In the genomic region with DNA sequence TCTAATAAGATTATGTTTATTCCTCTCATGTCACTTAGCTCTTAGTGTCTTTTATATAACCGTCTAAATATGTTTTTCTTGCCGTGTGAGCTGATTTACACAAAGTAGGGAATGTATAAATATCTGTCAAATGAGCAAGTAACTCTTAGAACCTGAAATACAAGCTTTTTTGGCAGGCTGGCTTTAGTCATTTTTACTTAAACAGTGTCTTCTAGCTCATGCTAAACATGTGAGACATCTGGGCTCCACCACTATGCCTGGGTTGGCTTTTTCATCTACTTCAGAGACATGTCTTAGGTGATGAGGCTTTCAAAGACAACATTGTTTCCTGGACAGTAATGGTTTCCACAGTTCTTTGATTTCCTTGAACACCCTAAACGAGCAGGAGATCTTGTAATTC, we compare ENCODE assay signal across 17 cellular contexts.
DNase-seq lines count a peak whose midpoint lies in the region; ATAC-seq, FAIRE-seq and TF ChIP-seq lines count a peak whose summit lies in the region.
"Had no signal": no experiment of that assay in that cellular context is flagged by ENCODE, and none has a peak within 500 bp of the region (broad histone marks: within the 10 kb centered on the region; RNA-seq: fewer than 3 reads in every experiment).

No MANE protein-coding gene starts in this region.

- H3K27me3 ChIP-seq in DND-41 (ENCODE audit: insufficient read depth, low read length, poor library complexity) (no peaks in the 10 kb centered on the region), IMR-90 (ENCODE audit: control insufficient read depth, insufficient read depth, low read length) (no peaks in the 10 kb centered on the region; the same call in 1 of the 2 replicates), bronchial epithelial cell (ENCODE audit: control insufficient read depth, insufficient read depth, low read length) (no peaks in the 10 kb centered on the region), smooth muscle cell (ENCODE audit: low read depth) (no peaks in the 10 kb centered on the region)

- H3K4me1 ChIP-seq in DND-41 (ENCODE audit: insufficient read depth, low read length) (peaks cover 24% of the 10 kb centered on the region), IMR-90 (ENCODE audit: control insufficient read depth, insufficient read depth, low read length) (peaks cover 2% of the 10 kb centered on the region; the same call in 1 of the 2 replicates), smooth muscle cell (ENCODE audit: low read depth) (peaks cover 11% of the 10 kb centered on the region)

- no peak overlapping the region for H2AK9ac ChIP-seq in IMR-90 (replicated peaks; ENCODE audit: low read depth, low read length, poor library complexity)

- CTCF ChIA-PET in IMR-90 (lab: Yijun Ruan, JAX): interaction anchor here (0.9 kb wide), 1 partner anchor 15 kb away, joined by 3 read pairs; no protein-coding TSS in a partner anchor

- H3K18ac ChIP-seq in IMR-90 (ENCODE audit: low read depth, low read length): no peak overlapping the region

- no TSS peak for BruUV-seq in IMR-90 (replicated peaks; lab: Mats Ljungman, UMichigan)

- ATAC-seq in DND-41 (ENCODE audit: insufficient read depth, low read depth) (no peak), IMR-90 (ENCODE audit: low read depth) (peak; percentile 51; the same call in 1 of the 2 replicates), GM21737 (IDR thresholded peaks at IDR 0.05; ENCODE audit: unreplicated experiment) (no peak)
- ATAC-seq: HepG2 had no signal

- no peaks in the 10 kb centered on the region for H3K36me3 ChIP-seq in DND-41 (ENCODE audit: insufficient read depth, low read length)
- no peaks in the 10 kb centered on the region for H3K36me3 ChIP-seq in IMR-90 (ENCODE audit: control insufficient read depth, insufficient read depth, low read length)
- H3K36me3 ChIP-seq in bronchial epithelial cell (ENCODE audit: control insufficient read depth, insufficient read depth, low read length): no peaks in the 10 kb centered on the region
- H3K36me3 ChIP-seq in smooth muscle cell (ENCODE audit: low read depth): no peaks in the 10 kb centered on the region

- in situ Hi-C loops in IMR-90 (cut with MboI; ENCODE audit: low sequenced_read_pairs): no loop called here

- H3K23ac ChIP-seq in IMR-90 (ENCODE audit: low read depth, low read length): no peak overlapping the region

- no peak overlapping the region for H4K91ac ChIP-seq in IMR-90 (ENCODE audit: insufficient read depth, low read depth, low read length)

- H2BK120ac ChIP-seq in IMR-90 (ENCODE audit: low read depth, low read length): no peak overlapping the region

- H2BK15ac ChIP-seq in IMR-90 (ENCODE audit: low read depth, low read length): no peak overlapping the region

- no peak for TF ChIP-seq POLR2A in IMR-90 (IDR thresholded peaks at IDR 0.05; ENCODE audit: low read depth, low read length)

- H2AK5ac ChIP-seq in IMR-90 (ENCODE audit: low read depth, low read length): no peak overlapping the region

- H2BK20ac ChIP-seq in IMR-90 (ENCODE audit: low read depth, low read length): no peak overlapping the region

- no peak overlapping the region for H4K5ac ChIP-seq in IMR-90 (ENCODE audit: low read depth, low read length)

- no peak overlapping the region for H3K4me2 ChIP-seq in DND-41 (ENCODE audit: insufficient read depth, low read length)
- no peak overlapping the region for H3K4me2 ChIP-seq in IMR-90 (ENCODE audit: low read depth, low read length)
- H3K4me2 ChIP-seq in smooth muscle cell: no peak overlapping the region

- intact Hi-C loops in IMR-90 (cut with micrococcal nuclease): no loop called here

- no peak overlapping the region for H2BK5ac ChIP-seq in IMR-90 (ENCODE audit: low read depth, low read length, poor library complexity, severe bottlenecking)

- WGBS in IMR-90 (ENCODE audit: extremely low coverage in 2 of 2, insufficient read length in 1 of 2), 2 experiments: no CpG with 5 or more reads among the region's 3 CpGs
- 65% methylated on average over 3 of the region's 3 CpGs for WGBS in smooth muscle cell (ENCODE audit: low lambda C conversion rate)

- no peak overlapping the region for H4K8ac ChIP-seq in IMR-90 (ENCODE audit: low read depth in 2 of 2, low read length in 2 of 2)

- H3K56ac ChIP-seq in IMR-90 (ENCODE audit: extremely low read depth, insufficient read depth, low read length): no peak overlapping the region

- H3K4me3 ChIP-seq in DND-41 (ENCODE audit: low read depth in 1 of 2, low read length in 2 of 2) (no peak overlapping the region), IMR-90 (ENCODE audit: insufficient read depth, low read depth, low read length) (no peak overlapping the region), bronchial epithelial cell (ENCODE audit: low read depth, low read length) (no peak overlapping the region), smooth muscle cell (no peak overlapping the region)

- no peak for TF ChIP-seq CTCF in DND-41 (IDR thresholded peaks at IDR 0.05; ENCODE audit: borderline replicate concordance, extremely low read depth, low read length, poor library complexity, severe bottlenecking)
- no peak for TF ChIP-seq CTCF in IMR-90 (conservative IDR thresholded peaks at IDR 0.05; ENCODE audit: low read depth, low read length)
- no peak for TF ChIP-seq CTCF in bronchial epithelial cell (IDR thresholded peaks at IDR 0.05; ENCODE audit: insufficient read depth, low read length, severe bottlenecking)
- TF ChIP-seq CTCF in smooth muscle cell (IDR thresholded peaks at IDR 0.05; ENCODE audit: borderline replicate concordance, insufficient read depth, poor library complexity, severe bottlenecking): no peak

- no peak for TF ChIP-seq RAD21 in IMR-90 (IDR thresholded peaks at IDR 0.05; ENCODE audit: low read length)

- H2AFZ ChIP-seq in DND-41 (ENCODE audit: low read depth, low read length) (0 out of 2 replicates have a peak overlapping the region, but pooled peaks have one; percentile 26), IMR-90 (replicated peaks; ENCODE audit: low read length, poor library complexity) (no peak overlapping the region), smooth muscle cell (ENCODE audit: low read depth) (peak overlapping the region; percentile 8)

- dilution Hi-C loops in IMR-90 (cut with HindIII; ENCODE audit: low sequenced_read_pairs, unreplicated experiment): no loop called here

- no peak overlapping the region for H3K14ac ChIP-seq in IMR-90 (replicated peaks; ENCODE audit: low read depth, low read length)

- no peaks in the 10 kb centered on the region for H3K79me1 ChIP-seq in IMR-90 (ENCODE audit: low read depth in 1 of 2, low read length in 2 of 2)

- H3K4ac ChIP-seq in IMR-90 (ENCODE audit: low read depth, low read length): no peak overlapping the region

- FAIRE-seq in bronchial epithelial cell (lab: Jason Lieb, UNC): no peak
- FAIRE-seq: A204.1, GM12892, GM19239, HepG2, HTR-8/SVneo had no signal

- H3K27ac ChIP-seq in DND-41 (ENCODE audit: low read length) (no peak overlapping the region), IMR-90 (ENCODE audit: insufficient read depth, low read length) (no peak overlapping the region), smooth muscle cell (ENCODE audit: low read depth) (no peak overlapping the region)
- H3K27ac ChIP-seq: C4-2B had no signal

- H3F3A ChIP-seq in smooth muscle cell (ENCODE audit: low read depth): no peaks in the 10 kb centered on the region

- H4K20me1 ChIP-seq in DND-41 (ENCODE audit: insufficient read depth, low read length) (no peaks in the 10 kb centered on the region), IMR-90 (ENCODE audit: insufficient read depth, low read length) (no peaks in the 10 kb centered on the region), smooth muscle cell (ENCODE audit: low read depth) (no peaks in the 10 kb centered on the region)

- no peaks in the 10 kb centered on the region for H3K9me1 ChIP-seq in IMR-90 (ENCODE audit: insufficient read depth, low read length)

- no peak for DNase-seq in DND-41
- DNase-seq in IMR-90: no peak
- DNase-seq in bronchial epithelial cell (ENCODE audit: low read depth): peak; percentile 38
- no peak for DNase-seq in smooth muscle cell (lab: John Stamatoyannopoulos, UW; ENCODE audit: unreplicated experiment)
- no peak for DNase-seq in activated CD4-positive, alpha-beta T cell treated with anti-CD3 and anti-CD28 coated beads, Interleukin-2, amount 50 U/mL, for 4 hours
- DNase-seq in NOMO-1 (lab: John Stamatoyannopoulos, UW; ENCODE audit: unreplicated experiment in 2 of 2): no peak
- DNase-seq: CD4-positive, alpha-beta memory T cell; DMS153; GDM1; HCEC 1CT had no signal

- POLR2A ChIA-PET in IMR-90 (lab: Charles Lee; ENCODE audit: unreplicated experiment): interaction anchor here (0.6 kb wide), 1 partner anchor 137 kb away, joined by 6 read pairs; no protein-coding TSS in a partner anchor

- H3K79me2 ChIP-seq in DND-41 (ENCODE audit: insufficient read depth, low read length): no peaks in the 10 kb centered on the region
- H3K79me2 ChIP-seq in smooth muscle cell (ENCODE audit: low read depth): no peaks in the 10 kb centered on the region

- H3K9ac ChIP-seq in DND-41 (ENCODE audit: low read depth, low read length) (no peak overlapping the region), IMR-90 (ENCODE audit: low read depth, low read length) (no peak overlapping the region), smooth muscle cell (ENCODE audit: low read depth) (no peak overlapping the region)

- H3K9me3 ChIP-seq in DND-41 (ENCODE audit: insufficient read depth, low read length, severe bottlenecking) (no peaks in the 10 kb centered on the region), IMR-90 (ENCODE audit: control insufficient read depth, insufficient read depth, low read length) (no peaks in the 10 kb centered on the region), smooth muscle cell (replicated peaks; ENCODE audit: low read depth) (no peaks in the 10 kb centered on the region)

TF ChIP-seq in IMR-90, 13 proteins besides CTCF, POLR2A, EP300 and RAD21 (continues in another document):
- no peak for TF ChIP-seq CHD1 (IDR thresholded peaks at IDR 0.05; ENCODE audit: low read depth, low read length)
- TF ChIP-seq, protein P1, sequence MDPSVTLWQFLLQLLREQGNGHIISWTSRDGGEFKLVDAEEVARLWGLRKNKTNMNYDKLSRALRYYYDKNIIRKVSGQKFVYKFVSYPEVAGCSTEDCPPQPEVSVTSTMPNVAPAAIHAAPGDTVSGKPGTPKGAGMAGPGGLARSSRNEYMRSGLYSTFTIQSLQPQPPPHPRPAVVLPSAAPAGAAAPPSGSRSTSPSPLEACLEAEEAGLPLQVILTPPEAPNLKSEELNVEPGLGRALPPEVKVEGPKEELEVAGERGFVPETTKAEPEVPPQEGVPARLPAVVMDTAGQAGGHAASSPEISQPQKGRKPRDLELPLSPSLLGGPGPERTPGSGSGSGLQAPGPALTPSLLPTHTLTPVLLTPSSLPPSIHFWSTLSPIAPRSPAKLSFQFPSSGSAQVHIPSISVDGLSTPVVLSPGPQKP (IDR thresholded peaks at IDR 0.05; ENCODE audit: borderline replicate concordance, low read depth, low read length): no peak
- TF ChIP-seq RFX5 (IDR thresholded peaks at IDR 0.05; ENCODE audit: low read depth, low read length): no peak
- TF ChIP-seq CEBPB (IDR thresholded peaks at IDR 0.05; ENCODE audit: low read depth, low read length): no peak
- no peak for TF ChIP-seq RCOR1 (IDR thresholded peaks at IDR 0.05; ENCODE audit: insufficient replicate concordance, low read length)
- no peak for TF ChIP-seq NFE2L2 (IDR thresholded peaks at IDR 0.05; ENCODE audit: low read depth, low read length)
- TF ChIP-seq MAZ (IDR thresholded peaks at IDR 0.05; ENCODE audit: borderline replicate concordance, low read depth, low read length): no peak
- TF ChIP-seq BHLHE40 (IDR thresholded peaks at IDR 0.05; ENCODE audit: low read depth, low read length): no peak
